In the genomic region with DNA sequence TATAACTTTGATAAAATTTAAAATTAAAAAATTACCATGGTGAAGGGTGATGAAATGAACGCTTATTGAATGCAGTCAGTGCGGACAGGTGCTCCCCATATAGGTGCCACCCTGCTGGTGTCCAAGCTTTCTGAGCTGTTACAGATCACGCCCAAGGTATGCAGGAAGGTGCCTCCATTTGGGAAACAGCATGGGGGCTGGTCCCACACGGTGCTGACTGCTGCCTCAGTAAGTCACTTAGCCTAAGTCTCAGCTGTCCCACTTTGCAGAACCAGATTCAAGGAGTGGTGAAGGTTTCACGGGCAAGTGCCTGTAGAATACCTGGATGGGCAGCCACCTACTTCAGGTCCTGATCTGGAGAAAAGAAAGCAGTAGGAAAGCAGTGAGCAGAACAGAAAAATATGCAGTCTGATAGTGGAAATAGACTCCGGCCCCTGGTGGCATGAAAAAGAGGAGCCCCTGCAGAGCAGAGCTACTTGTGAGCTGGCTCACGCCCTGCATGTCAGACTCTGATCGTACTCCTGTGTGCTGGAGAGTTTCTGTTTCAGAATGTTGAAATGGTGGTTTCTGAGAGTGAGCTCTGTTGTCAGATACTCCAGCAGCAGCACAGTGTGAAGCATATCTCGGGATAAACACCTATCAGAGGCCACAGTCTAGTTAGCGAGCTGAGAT, we compare ENCODE assay signal across 12 cellular contexts. TPM values are rescaled to one million over a fixed set of nuclear protein-coding genes. Genes with fewer than 3 reads are reported as not detected.
DNase-seq lines count a peak whose midpoint lies in the region; ATAC-seq and TF ChIP-seq lines count a peak whose summit lies in the region.
"Had no signal": no experiment of that assay in that cellular context is flagged by ENCODE, and none has a peak within 500 bp of the region (broad histone marks: within the 10 kb centered on the region; RNA-seq: fewer than 3 reads in every experiment).

No MANE protein-coding gene starts in this region.

- no peaks in the 10 kb centered on the region for H3K27me3 ChIP-seq in muscle layer of duodenum (ENCODE audit: low read depth, low read length)

- no peak; the same call in 1 of the 2 replicates for TF ChIP-seq CTCF in HEK293 (tag by site-specific recombination; IDR thresholded peaks at IDR 0.05)

- intact Hi-C loops in activated CD4-positive, alpha-beta T cell treated with anti-CD3 and anti-CD28 coated beads, Interleukin-2, amount 10 ng/mL, durations not matched to agents 24 days and 14 days (cut with micrococcal nuclease), result no loop called here
- intact Hi-C loops in activated T-helper 1 cell treated with anti-CD3 and anti-CD28 coated beads, Interleukin-12 subunit alpha, Interleukin-12 subunit beta, Interleukin-2, Interleukin-4 antibody, amounts not matched to agents 30 ng/mL and 10 ng/mL and 1 ng/mL, durations not matched to agents 14 hours and 24 hours and 36 hours (cut with micrococcal nuclease), result no loop called here

- H3K36me3 ChIP-seq in HEK293 (ENCODE audit: control insufficient read depth in 2 of 2, insufficient read depth in 1 of 2, low read length in 2 of 2), result no peaks in the 10 kb centered on the region
- no peaks in the 10 kb centered on the region for H3K36me3 ChIP-seq in muscle layer of duodenum (ENCODE audit: control insufficient read depth in 1 of 2, insufficient read depth in 2 of 2, low read length in 2 of 2)

- H3K4me3 ChIP-seq in HEK293 (ENCODE audit: low read depth, low read length) (no peak overlapping the region), muscle layer of duodenum (ENCODE audit: low read depth in 1 of 2, low read length in 2 of 2) (peak overlapping the region; percentile 10 to 19)

- H3K9me3 Mint-ChIP-seq in activated CD4-positive, alpha-beta T cell treated with anti-CD3 and anti-CD28 coated beads, Interleukin-2, amount 10 ng/mL, durations not matched to agents 24 days and 14 days, result no peaks in the 10 kb centered on the region
- H3K9me3 Mint-ChIP-seq in activated T-helper 1 cell treated with anti-CD3 and anti-CD28 coated beads, Interleukin-12 subunit alpha, Interleukin-12 subunit beta, Interleukin-2, Interleukin-4 antibody, amounts not matched to agents 30 ng/mL and 10 ng/mL and 1 ng/mL, durations not matched to agents 14 hours and 24 hours and 36 hours, result no peaks in the 10 kb centered on the region

- ATAC-seq in HG03095 (IDR thresholded peaks at IDR 0.05; ENCODE audit: unreplicated experiment) (no peak), GM18520 (IDR thresholded peaks at IDR 0.05; ENCODE audit: unreplicated experiment) (no peak)
- ATAC-seq: Panc1, sciatic nerve had no signal

- H3K4me3 Mint-ChIP-seq in activated CD4-positive, alpha-beta T cell treated with anti-CD3 and anti-CD28 coated beads, Interleukin-2, amount 10 ng/mL, durations not matched to agents 24 days and 14 days, result peak overlapping the region; percentile 23
- H3K4me3 Mint-ChIP-seq in activated T-helper 1 cell treated with anti-CD3 and anti-CD28 coated beads, Interleukin-12 subunit alpha, Interleukin-12 subunit beta, Interleukin-2, Interleukin-4 antibody, amounts not matched to agents 30 ng/mL and 10 ng/mL and 1 ng/mL, durations not matched to agents 14 hours and 24 hours and 36 hours, result no peak overlapping the region

- H3K4me1 ChIP-seq in HEK293 (ENCODE audit: control insufficient read depth, insufficient read depth, low read length) (peaks cover 3% of the 10 kb centered on the region; the same call in 1 of the 2 replicates), muscle layer of duodenum (ENCODE audit: control insufficient read depth in 1 of 2, insufficient read depth in 2 of 2, low read length in 2 of 2) (peaks cover 4 to 11% of the 10 kb centered on the region in 2 donors)

- no peaks in the 10 kb centered on the region for H3K36me3 Mint-ChIP-seq in activated CD4-positive, alpha-beta T cell treated with anti-CD3 and anti-CD28 coated beads, Interleukin-2, amount 10 ng/mL, durations not matched to agents 24 days and 14 days (ENCODE audit: low read depth)
- H3K36me3 Mint-ChIP-seq in activated T-helper 1 cell treated with anti-CD3 and anti-CD28 coated beads, Interleukin-12 subunit alpha, Interleukin-12 subunit beta, Interleukin-2, Interleukin-4 antibody, amounts not matched to agents 30 ng/mL and 10 ng/mL and 1 ng/mL, durations not matched to agents 14 hours and 24 hours and 36 hours (ENCODE audit: low read depth), result no peaks in the 10 kb centered on the region

- no peaks in the 10 kb centered on the region for H3K9me3 ChIP-seq in HEK293 (ENCODE audit: control insufficient read depth, insufficient read depth, low read depth, low read length)
- no peaks in the 10 kb centered on the region for H3K9me3 ChIP-seq in muscle layer of duodenum (ENCODE audit: control insufficient read depth in 1 of 2, low read length in 2 of 2)

- peaks cover 14% of the 10 kb centered on the region for H3K4me1 Mint-ChIP-seq in activated CD4-positive, alpha-beta T cell treated with anti-CD3 and anti-CD28 coated beads, Interleukin-2, amount 10 ng/mL, durations not matched to agents 24 days and 14 days
- peaks cover 22% of the 10 kb centered on the region for H3K4me1 Mint-ChIP-seq in activated T-helper 1 cell treated with anti-CD3 and anti-CD28 coated beads, Interleukin-12 subunit alpha, Interleukin-12 subunit beta, Interleukin-2, Interleukin-4 antibody, amounts not matched to agents 30 ng/mL and 10 ng/mL and 1 ng/mL, durations not matched to agents 14 hours and 24 hours and 36 hours (ENCODE audit: low read depth)

- CTCF ChIA-PET in HEK293 (lab: Yijun Ruan, JAX), result interaction anchor here (1.1 to 1.2 kb wide), 2 partner anchors 17 to 42 kb away, joined by 3 to 6 read pairs; no protein-coding TSS in a partner anchor

- peak; percentile 75 for DNase-seq in activated CD4-positive, alpha-beta T cell treated with anti-CD3 and anti-CD28 coated beads, Interleukin-2, amount 10 ng/mL, durations not matched to agents 24 days and 14 days
- no peak for DNase-seq in activated CD4-positive, alpha-beta T cell treated with anti-CD3 and anti-CD28 coated beads for 1 hour
- peak; percentile 11 for DNase-seq in activated T-helper 1 cell treated with anti-CD3 and anti-CD28 coated beads, Interleukin-12 subunit alpha, Interleukin-12 subunit beta, Interleukin-2, Interleukin-4 antibody, amounts not matched to agents 30 ng/mL and 10 ng/mL and 1 ng/mL, durations not matched to agents 14 hours and 24 hours and 36 hours (ENCODE audit: low spot score)
- DNase-seq in NCI-H1105 (lab: John Stamatoyannopoulos, UW), result no peak
- DNase-seq: effector memory CD4-positive, alpha-beta T cell; NCI-H187 treated with DMSO at 0.1 percent for 48 hours had no signal

- peak overlapping the region; percentile 46 for H3K27ac Mint-ChIP-seq in activated CD4-positive, alpha-beta T cell treated with anti-CD3 and anti-CD28 coated beads, Interleukin-2, amount 10 ng/mL, durations not matched to agents 24 days and 14 days
- H3K27ac Mint-ChIP-seq in activated T-helper 1 cell treated with anti-CD3 and anti-CD28 coated beads, Interleukin-12 subunit alpha, Interleukin-12 subunit beta, Interleukin-2, Interleukin-4 antibody, amounts not matched to agents 30 ng/mL and 10 ng/mL and 1 ng/mL, durations not matched to agents 14 hours and 24 hours and 36 hours, result peak overlapping the region; percentile 40

- POLR2A ChIA-PET in HEK293 (lab: Yijun Ruan, JAX), result interaction anchor here (0.9 kb wide), 1 partner anchor 9 kb away, joined by 4 read pairs; no protein-coding TSS in a partner anchor

- no peak overlapping the region for H3K27ac ChIP-seq in HEK293 (ENCODE audit: extremely low read depth, low read depth, low read length)
- H3K27ac ChIP-seq in muscle layer of duodenum (ENCODE audit: low read length), result no peak overlapping the region

- H3K27me3 Mint-ChIP-seq in activated CD4-positive, alpha-beta T cell treated with anti-CD3 and anti-CD28 coated beads, Interleukin-2, amount 10 ng/mL, durations not matched to agents 24 days and 14 days, result no peaks in the 10 kb centered on the region
- no peaks in the 10 kb centered on the region for H3K27me3 Mint-ChIP-seq in activated T-helper 1 cell treated with anti-CD3 and anti-CD28 coated beads, Interleukin-12 subunit alpha, Interleukin-12 subunit beta, Interleukin-2, Interleukin-4 antibody, amounts not matched to agents 30 ng/mL and 10 ng/mL and 1 ng/mL, durations not matched to agents 14 hours and 24 hours and 36 hours (ENCODE audit: insufficient read depth)

TF ChIP-seq in HEK293, 187 proteins besides CTCF, POLR2A, EP300 and RAD21 (continues in another document):
- TF ChIP-seq ZNF677 (tag by site-specific recombination; IDR thresholded peaks at IDR 0.05) (no peak), ZNF174 (tag by site-specific recombination; IDR thresholded peaks at IDR 0.05) (no peak), ZNF423 (tag by site-specific recombination; IDR thresholded peaks at IDR 0.05) (no peak), ZIC2 (tag by site-specific recombination; IDR thresholded peaks at IDR 0.05) (peak; percentile 82), ZNF660 (tag by site-specific recombination; IDR thresholded peaks at IDR 0.05) (no peak), ZNF335 (tag by site-specific recombination; conservative IDR thresholded peaks at IDR 0.05) (no peak; the same call in 1 of the 2 replicates), ZBTB17 (tag by site-specific recombination; IDR thresholded peaks at IDR 0.05) (no peak), ZNF155 (tag by site-specific recombination; IDR thresholded peaks at IDR 0.05) (no peak), GLIS1 (tag by site-specific recombination; IDR thresholded peaks at IDR 0.05) (peak; percentile 44)
- TF ChIP-seq, protein P1, sequence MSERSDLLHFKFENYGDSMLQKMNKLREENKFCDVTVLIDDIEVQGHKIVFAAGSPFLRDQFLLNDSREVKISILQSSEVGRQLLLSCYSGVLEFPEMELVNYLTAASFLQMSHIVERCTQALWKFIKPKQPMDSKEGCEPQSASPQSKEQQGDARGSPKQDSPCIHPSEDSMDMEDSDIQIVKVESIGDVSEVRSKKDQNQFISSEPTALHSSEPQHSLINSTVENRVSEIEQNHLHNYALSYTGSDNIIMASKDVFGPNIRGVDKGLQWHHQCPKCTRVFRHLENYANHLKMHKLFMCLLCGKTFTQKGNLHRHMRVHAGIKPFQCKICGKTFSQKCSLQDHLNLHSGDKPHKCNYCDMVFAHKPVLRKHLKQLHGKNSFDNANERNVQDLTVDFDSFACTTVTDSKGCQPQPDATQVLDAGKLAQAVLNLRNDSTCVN (tag by site-specific recombination; optimal IDR thresholded peaks at IDR 0.05), result no peak

RNA-seq across cellular contexts. Expression of gene ADORA2A, which starts 33.2 kb away (rescaled TPM):
- total RNA-seq in activated CD4-positive, alpha-beta T cell treated with anti-CD3 and anti-CD28 coated beads, Interleukin-2, amount 10 ng/mL, durations not matched to agents 24 days and 14 days, result 34.9 and 36.2 TPM in 2 replicates
- 27.3 and 27.7 TPM in 2 replicates for total RNA-seq in activated T-helper 1 cell treated with anti-CD3 and anti-CD28 coated beads, Interleukin-12 subunit alpha, Interleukin-12 subunit beta, Interleukin-2, Interleukin-4 antibody, amounts not matched to agents 30 ng/mL and 10 ng/mL and 1 ng/mL, durations not matched to agents 14 hours and 24 hours and 36 hours

RNA-seq across cellular contexts. Expression of gene UPB1, which starts 34.6 kb away (rescaled TPM):
- total RNA-seq in activated CD4-positive, alpha-beta T cell treated with anti-CD3 and anti-CD28 coated beads, Interleukin-2, amount 10 ng/mL, durations not matched to agents 24 days and 14 days, result 0.12 TPM in 2 replicates
- total RNA-seq in activated T-helper 1 cell treated with anti-CD3 and anti-CD28 coated beads, Interleukin-12 subunit alpha, Interleukin-12 subunit beta, Interleukin-2, Interleukin-4 antibody, amounts not matched to agents 30 ng/mL and 10 ng/mL and 1 ng/mL, durations not matched to agents 14 hours and 24 hours and 36 hours, result 0.21 and 0.27 TPM in 2 replicates

Comparison
In these comparisons a context has a peak if more than half of its experiments do, and no peak if none do; other contexts are left out.
1. DNase-seq: peak in activated CD4-positive, alpha-beta T cell treated with anti-CD3 and anti-CD28 coated beads, Interleukin-2, amount 10 ng/mL, durations not matched to agents 24 days and 14 days (single experiment) and activated T-helper 1 cell treated with anti-CD3 and anti-CD28 coated beads, Interleukin-12 subunit alpha, Interleukin-12 subunit beta, Interleukin-2, Interleukin-4 antibody, amounts not matched to agents 30 ng/mL and 10 ng/mL and 1 ng/mL, durations not matched to agents 14 hours and 24 hours and 36 hours (single experiment); none in activated CD4-positive, alpha-beta T cell treated with anti-CD3 and anti-CD28 coated beads for 1 hour (single experiment) and NCI-H1105 (single experiment).